In genomic region chr17:68453991-68454665, GRCh38 we compare ENCODE assay signal across 30 cellular contexts. TPM values are rescaled to one million over a fixed set of nuclear protein-coding genes. Genes with fewer than 3 reads are reported as not detected.
A peak's percentile ranks its signal among the peaks of the same experiment; 100 is the strongest.
DNase-seq lines count a peak whose midpoint lies in the region; ATAC-seq and TF ChIP-seq lines count a peak whose summit lies in the region.
"Had no signal": no experiment of that assay in that cellular context is flagged by ENCODE, and none has a peak within 500 bp of the region (broad histone marks: within the 10 kb centered on the region; RNA-seq: fewer than 3 reads in every experiment).

No MANE protein-coding gene starts in this region.

- TF ChIP-seq CTCF in left ventricle myocardium inferior (IDR thresholded peaks at IDR 0.05; ENCODE audit: borderline replicate concordance), result no peak
- no peak for TF ChIP-seq CTCF in chondrocyte (IDR thresholded peaks at IDR 0.05)
- no peak for TF ChIP-seq CTCF in nephron (IDR thresholded peaks at IDR 0.05; ENCODE audit: unreplicated experiment in 3 of 3)
- no peak for TF ChIP-seq CTCF in tibial nerve (IDR thresholded peaks at IDR 0.05)

- H3K36me3 Mint-ChIP-seq in chondrocyte (ENCODE audit: low read depth), result peaks cover 16% of the 10 kb centered on the region
- H3K36me3 Mint-ChIP-seq in nephron (ENCODE audit: low read depth), result peaks cover 11% of the 10 kb centered on the region
- H3K36me3 Mint-ChIP-seq: naive B cell had no signal

- WGBS in tibial nerve, 2 donors, result 77% methylated on average over 5 of the region's 5 CpGs

- TF ChIP-seq POLR2A in tibial nerve (IDR thresholded peaks at IDR 0.05), result no peak

- TF ChIP-seq EP300 in tibial nerve (IDR thresholded peaks at IDR 0.05), result no peak

- H3K27ac Mint-ChIP-seq in chondrocyte (ENCODE audit: unreplicated experiment), result peak overlapping the region; percentile 66
- peak overlapping the region in 2 of 3 experiments; percentile 24 to 32 for H3K27ac Mint-ChIP-seq in nephron
- H3K27ac Mint-ChIP-seq: activated CD8-positive, alpha-beta memory T cell treated with anti-CD3 and anti-CD28 coated beads, Interleukin-2, amount 10 ng/mL, durations not matched to agents 7 days and 5 days; CD4-positive, alpha-beta memory T cell; T-helper 1 cell treated with Interleukin-12 subunit alpha and Interleukin-12 subunit beta and Interleukin-4 antibody, amounts not matched to agents 30 μg/mL and 1 μg/mL, for 36 hours had no signal

- peaks cover 40% of the 10 kb centered on the region for H3K36me3 ChIP-seq in left ventricle myocardium inferior
- peaks cover 0 to 33% (median 13%) of the 10 kb centered on the region in 3 donors for H3K36me3 ChIP-seq in tibial nerve
- H3K36me3 ChIP-seq: MG63 had no signal

- peak overlapping the region; percentile 98 for H3K27ac ChIP-seq in left ventricle myocardium inferior (replicated peaks)
- peak overlapping the region; percentile 40 to 99 (median 98) for H3K27ac ChIP-seq in tibial nerve
- H3K27ac ChIP-seq: SK-N-MC had no signal

- no peaks in the 10 kb centered on the region for H3K9me3 Mint-ChIP-seq in chondrocyte (ENCODE audit: low read depth)
- H3K9me3 Mint-ChIP-seq in nephron, result no peaks in the 10 kb centered on the region
- H3K9me3 Mint-ChIP-seq: CD4-positive, alpha-beta memory T cell; naive B cell; T-helper 1 cell treated with Interleukin-12 subunit alpha and Interleukin-12 subunit beta and Interleukin-4 antibody, amounts not matched to agents 30 μg/mL and 1 μg/mL, for 36 hours had no signal

- H3K4me3 Mint-ChIP-seq in chondrocyte (ENCODE audit: unreplicated experiment) (no peak overlapping the region), nephron (peak overlapping the region in 2 of 3 experiments; percentile 14 to 67)
- H3K4me3 Mint-ChIP-seq: activated CD8-positive, alpha-beta memory T cell treated with anti-CD3 and anti-CD28 coated beads, Interleukin-2, amount 10 ng/mL, durations not matched to agents 7 days and 5 days; T-helper 1 cell treated with Interleukin-12 subunit alpha and Interleukin-12 subunit beta and Interleukin-4 antibody, amounts not matched to agents 30 μg/mL and 1 μg/mL, for 36 hours had no signal

- H3K4me1 Mint-ChIP-seq in chondrocyte (ENCODE audit: low read depth) (peaks cover 45% of the 10 kb centered on the region), nephron (peaks cover 49% of the 10 kb centered on the region)

- no peaks in the 10 kb centered on the region for H3K9me3 ChIP-seq in left ventricle myocardium inferior (replicated peaks)
- no peaks in the 10 kb centered on the region for H3K9me3 ChIP-seq in tibial nerve
- H3K9me3 ChIP-seq: adrenal gland, left lung, MG63 had no signal

- H3K4me1 ChIP-seq in left ventricle myocardium inferior (peaks cover 80% of the 10 kb centered on the region), tibial nerve (peaks cover 0 to 60% (median 34%) of the 10 kb centered on the region in 4 donors)

- ATAC-seq in left cardiac atrium (no peak), HG03095 (IDR thresholded peaks at IDR 0.05; ENCODE audit: unreplicated experiment) (no peak), HG03469 (IDR thresholded peaks at IDR 0.05; ENCODE audit: unreplicated experiment) (no peak), GM19395 (IDR thresholded peaks at IDR 0.05; ENCODE audit: unreplicated experiment) (no peak)
- ATAC-seq: activated CD8-positive, alpha-beta memory T cell treated with anti-CD3 and anti-CD28 coated beads, Interleukin-2, amount 10 ng/mL, durations not matched to agents 7 days and 5 days; esophagus mucosa; left lung had no signal

- H3K27me3 ChIP-seq in left ventricle myocardium inferior (ENCODE audit: low read depth) (no peaks in the 10 kb centered on the region), tibial nerve (no peaks in the 10 kb centered on the region)
- H3K27me3 ChIP-seq: adrenal gland, left lung, MG63 had no signal

- H3K4me3 ChIP-seq in left ventricle myocardium inferior (peak overlapping the region; percentile 89), tibial nerve (no peak overlapping the region)
- H3K4me3 ChIP-seq: adrenal gland, left lung, MG63, SK-N-MC had no signal

- H3K27me3 Mint-ChIP-seq in chondrocyte (ENCODE audit: low read depth), result no peaks in the 10 kb centered on the region
- H3K27me3 Mint-ChIP-seq in nephron (ENCODE audit: low read depth), result peaks cover under 1% of the 10 kb centered on the region
- H3K27me3 Mint-ChIP-seq: activated CD8-positive, alpha-beta memory T cell treated with anti-CD3 and anti-CD28 coated beads, Interleukin-2, amount 10 ng/mL, durations not matched to agents 7 days and 5 days; CD4-positive, alpha-beta memory T cell; naive B cell had no signal

- intact Hi-C loops in left ventricle myocardium inferior (cut with micrococcal nuclease), result no loop called here
- intact Hi-C loops in left cardiac atrium (cut with DNase I), result no loop called here

- DNase-seq in left ventricle myocardium inferior (no peak), left cardiac atrium (no peak), chondrocyte (ENCODE audit: low spot score) (no peak), tibial nerve (ENCODE audit: low spot score in 2 of 2) (no peak)
- DNase-seq: activated CD4-positive, alpha-beta T cell treated with anti-CD3 and anti-CD28 coated beads, Interleukin-2, amount 50 U/mL, for 1 hour; activated CD4-positive, CD25-positive, alpha-beta regulatory T cell; activated CD8-positive, alpha-beta memory T cell treated with anti-CD3 and anti-CD28 coated beads, Interleukin-2, amount 10 ng/mL, durations not matched to agents 7 days and 5 days; activated naive CD4-positive, alpha-beta T cell; adrenal gland; CD4-positive, alpha-beta memory T cell; cerebellar nuclear complex; foreskin melanocyte; KBM-7; left lung; MG63; naive B cell; NCI-H1105; NCI-H187 treated with DMSO at 0.1 percent for 48 hours; NCI-H2171; NCI-H524; nucleus accumbens; small intestine; stimulated activated naive CD4-positive, alpha-beta T cell had no signal

RNA-seq across cellular contexts. Expression of gene WIPI1, which starts 3.2 kb away (rescaled TPM):
- total RNA-seq in left ventricle myocardium inferior (89.9 TPM), left cardiac atrium (10 to 100 TPM; 35.8 to 74.3 TPM), chondrocyte (109 to 119 TPM (median 112 TPM) in 3 replicates), tibial nerve (100 to 1,000 TPM in 1 of 4 donors, 10 to 100 TPM in 3; 71.4 to 131 (median 77.2) TPM)

RNA-seq across cellular contexts. Expression of gene PRKAR1A, which starts 58.1 kb away (rescaled TPM):
- 733 TPM for total RNA-seq in left ventricle myocardium inferior
- total RNA-seq in left cardiac atrium, result 100 to 1,000 TPM; 483 to 653 TPM
- total RNA-seq in chondrocyte, result 267 to 300 TPM (median 269 TPM) in 3 replicates
- 100 to 1,000 TPM; 327 to 494 (median 406) TPM for total RNA-seq in tibial nerve
